In genomic region chr12:666766-667308, GRCh38 we compare ENCODE assay signal across 9 cellular contexts. TPM values are rescaled to one million over a fixed set of nuclear protein-coding genes. Genes with fewer than 3 reads are reported as not detected.
DNase-seq lines count a peak whose midpoint lies in the region; ATAC-seq and TF ChIP-seq lines count a peak whose summit lies in the region.
"Had no signal": no experiment of that assay in that cellular context is flagged by ENCODE, and none has a peak within 500 bp of the region (broad histone marks: within the 10 kb centered on the region; RNA-seq: fewer than 3 reads in every experiment).

No MANE protein-coding gene starts in this region.

- peak overlapping the region; percentile 39 for H3K4me3 Mint-ChIP-seq in Calu3 (ENCODE audit: low read depth, unreplicated experiment)
- H3K4me3 Mint-ChIP-seq in T-cell: peak overlapping the region; percentile 10 to 46 (median 28)

- intact Hi-C loops in Calu3 (cut with micrococcal nuclease; ENCODE audit: unreplicated experiment): no loop called here

- H3K27me3 Mint-ChIP-seq in Calu3 (ENCODE audit: unreplicated experiment): peaks cover 36% of the 10 kb centered on the region
- H3K27me3 Mint-ChIP-seq in T-cell: no peaks in the 10 kb centered on the region

- H3K36me3 Mint-ChIP-seq in Calu3 (ENCODE audit: insufficient read depth, unreplicated experiment): no peaks in the 10 kb centered on the region
- no peaks in the 10 kb centered on the region for H3K36me3 Mint-ChIP-seq in T-cell

- H3K9me3 Mint-ChIP-seq in Calu3 (ENCODE audit: low read depth, unreplicated experiment) (no peaks in the 10 kb centered on the region), T-cell (no peaks in the 10 kb centered on the region)

- H3K4me1 Mint-ChIP-seq in Calu3 (ENCODE audit: low read depth, unreplicated experiment) (peaks cover 10% of the 10 kb centered on the region), T-cell (peaks cover 59 to 74% (median 71%) of the 10 kb centered on the region in 3 donors)

- peak overlapping the region; percentile 33 for H3K27ac Mint-ChIP-seq in Calu3 (ENCODE audit: unreplicated experiment)
- H3K27ac Mint-ChIP-seq in T-cell: peak overlapping the region; percentile 16 to 66

- CTCF ChIA-PET in Calu3 (lab: Charles Lee): interaction anchor here (1.0 kb wide), 1 partner anchor 10 kb away, joined by 5 read pairs; no protein-coding TSS in a partner anchor
- CTCF ChIA-PET in T-cell (lab: Charles Lee): interaction anchor here in 1 of 2 donors (1.2 to 2.8 kb wide), 3 partner anchors 18 to 91 kb away, joined by 3 to 16 read pairs (median 8); no protein-coding TSS in a partner anchor

- no TSS peak for BruUV-seq in Calu3 (replicated peaks; lab: Mats Ljungman, UMichigan)

- POLR2A ChIA-PET in T-cell (lab: Charles Lee): interaction anchor here in 1 of 2 donors (0.7 to 1.0 kb wide), 2 partner anchors 83 to 88 kb away, joined by 3 read pairs; no protein-coding TSS in a partner anchor

- no peak for TF ChIP-seq CTCF in Calu3 (IDR thresholded peaks at IDR 0.05; ENCODE audit: unreplicated experiment)

- DNase-seq in Calu3 (no peak), T-cell (peak in 10 of 34 experiments; percentile 18 to 35 (median 32)), epithelial cell of prostate (ENCODE audit: low read depth, low spot score) (peak; percentile 41), RPMI8226 (no peak), OCI-M2 (lab: John Stamatoyannopoulos, UW; ENCODE audit: unreplicated experiment) (no peak)
- DNase-seq: NCI-H510A had no signal

- peak; percentile 30 for ATAC-seq in GM21576 (IDR thresholded peaks at IDR 0.05; ENCODE audit: unreplicated experiment)
- ATAC-seq in T-cell (replicated peaks in 1 of 4): peak in 2 of 4 experiments; percentile 37 to 54
- no peak for ATAC-seq in GM18511 (IDR thresholded peaks at IDR 0.05; ENCODE audit: unreplicated experiment)
- no peak for ATAC-seq in HG03135 (IDR thresholded peaks at IDR 0.05; ENCODE audit: unreplicated experiment)

- no peak overlapping the region for H3K27ac ChIP-seq in epithelial cell of prostate

RNA-seq across cellular contexts. Expression of gene NINJ2, which starts 3.6 kb away (rescaled TPM):
- total RNA-seq in Calu3 (2022) (not detected in 2 replicates), T-cell (1 to 10 TPM; 1.7 to 8.7 (median 2.5) TPM)
